ENCODE assay signal across 2 cellular contexts in the genomic region with DNA sequence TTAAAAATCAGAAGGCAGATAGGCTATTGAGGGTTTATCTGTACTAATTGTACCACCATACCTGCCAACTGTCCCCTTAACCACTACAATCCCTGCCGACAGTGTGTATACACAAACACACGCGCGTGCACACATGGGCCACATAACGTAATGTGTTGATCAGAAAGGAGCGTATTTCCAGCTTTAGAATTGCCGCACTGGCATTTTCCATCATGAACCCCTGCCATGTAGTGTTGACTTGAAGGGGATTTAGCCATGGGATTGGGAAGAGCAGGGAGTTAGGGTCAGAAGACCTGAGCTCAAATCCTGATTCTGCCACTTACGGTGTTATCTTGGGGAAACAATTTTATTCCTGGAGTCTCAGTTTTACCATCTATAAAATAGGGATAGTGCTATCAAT.
TF ChIP-seq lines count a peak whose summit lies in the region.

No MANE protein-coding gene starts in this region.

TF ChIP-seq in IMR-90, 13 proteins besides CTCF, POLR2A, EP300 and RAD21 (continued from another document):
- TF ChIP-seq MAFK (IDR thresholded peaks at IDR 0.05; ENCODE audit: low read depth, low read length) = 0 out of 2 replicates have a peak, but pooled peaks have one; percentile 17

TF ChIP-seq in WTC11, 78 proteins besides CTCF, POLR2A, EP300 and RAD21 (continued from another document):
- TF ChIP-seq, protein P1, sequence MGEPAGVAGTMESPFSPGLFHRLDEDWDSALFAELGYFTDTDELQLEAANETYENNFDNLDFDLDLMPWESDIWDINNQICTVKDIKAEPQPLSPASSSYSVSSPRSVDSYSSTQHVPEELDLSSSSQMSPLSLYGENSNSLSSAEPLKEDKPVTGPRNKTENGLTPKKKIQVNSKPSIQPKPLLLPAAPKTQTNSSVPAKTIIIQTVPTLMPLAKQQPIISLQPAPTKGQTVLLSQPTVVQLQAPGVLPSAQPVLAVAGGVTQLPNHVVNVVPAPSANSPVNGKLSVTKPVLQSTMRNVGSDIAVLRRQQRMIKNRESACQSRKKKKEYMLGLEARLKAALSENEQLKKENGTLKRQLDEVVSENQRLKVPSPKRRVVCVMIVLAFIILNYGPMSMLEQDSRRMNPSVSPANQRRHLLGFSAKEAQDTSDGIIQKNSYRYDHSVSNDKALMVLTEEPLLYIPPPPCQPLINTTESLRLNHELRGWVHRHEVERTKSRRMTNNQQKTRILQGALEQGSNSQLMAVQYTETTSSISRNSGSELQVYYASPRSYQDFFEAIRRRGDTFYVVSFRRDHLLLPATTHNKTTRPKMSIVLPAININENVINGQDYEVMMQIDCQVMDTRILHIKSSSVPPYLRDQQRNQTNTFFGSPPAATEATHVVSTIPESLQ (CRISPR knock-in tag; IDR thresholded peaks at IDR 0.05) = no peak
- TF ChIP-seq SMAD3 (CRISPR knock-in tag; IDR thresholded peaks at IDR 0.05; ENCODE audit: borderline replicate concordance) = no peak
- TF ChIP-seq, protein P2, sequence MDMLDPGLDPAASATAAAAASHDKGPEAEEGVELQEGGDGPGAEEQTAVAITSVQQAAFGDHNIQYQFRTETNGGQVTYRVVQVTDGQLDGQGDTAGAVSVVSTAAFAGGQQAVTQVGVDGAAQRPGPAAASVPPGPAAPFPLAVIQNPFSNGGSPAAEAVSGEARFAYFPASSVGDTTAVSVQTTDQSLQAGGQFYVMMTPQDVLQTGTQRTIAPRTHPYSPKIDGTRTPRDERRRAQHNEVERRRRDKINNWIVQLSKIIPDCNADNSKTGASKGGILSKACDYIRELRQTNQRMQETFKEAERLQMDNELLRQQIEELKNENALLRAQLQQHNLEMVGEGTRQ (CRISPR knock-in tag; IDR thresholded peaks at IDR 0.05) = no peak
- no peak for TF ChIP-seq ZNF219 (CRISPR knock-in tag; IDR thresholded peaks at IDR 0.05; ENCODE audit: borderline replicate concordance)
TF ChIP-seq in WTC11: peak in this region for 0.
